In the genomic region with DNA sequence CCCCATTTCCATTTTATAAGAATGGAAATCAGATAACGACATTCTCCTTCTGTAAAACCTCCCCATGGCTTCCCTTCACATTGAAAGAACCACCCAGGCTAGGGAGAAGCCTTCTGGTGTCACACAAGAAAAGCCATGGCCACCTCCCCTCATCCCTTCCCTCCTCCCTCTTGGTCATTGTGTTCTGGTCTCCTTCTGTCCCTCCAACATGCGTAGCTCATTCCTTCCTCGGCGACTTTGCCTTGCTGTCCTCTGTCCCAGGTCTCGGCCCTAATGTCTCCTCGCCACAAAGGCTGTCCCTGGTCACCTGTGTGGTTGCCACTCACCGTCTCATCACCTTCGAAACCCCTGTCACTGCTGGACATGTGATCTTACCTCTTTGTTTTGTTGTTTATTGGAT, we compare ENCODE assay signal across 19 cellular contexts.
"Had no signal": no experiment of that assay in that cellular context is flagged by ENCODE, and none has a peak within 500 bp of the region (broad histone marks: within the 10 kb centered on the region; RNA-seq: fewer than 3 reads in every experiment).

No MANE protein-coding gene starts in this region.

- H3K27ac ChIP-seq: colonic mucosa, epithelial cell of prostate, gastroesophageal sphincter, upper lobe of right lung had no signal

- H3K36me3 Mint-ChIP-seq: activated CD4-positive, alpha-beta memory T cell treated with anti-CD3 and anti-CD28 coated beads for 36 hours had no signal

- H3K4me3 ChIP-seq: colonic mucosa, gastroesophageal sphincter, upper lobe of right lung had no signal

- H3K27me3 Mint-ChIP-seq: activated CD4-positive, alpha-beta memory T cell treated with anti-CD3 and anti-CD28 coated beads for 36 hours had no signal

- DNase-seq: activated CD4-positive, alpha-beta memory T cell treated with anti-CD3 and anti-CD28 coated beads for 36 hours; activated CD4-positive, alpha-beta T cell treated with anti-CD3 and anti-CD28 coated beads for 48 hours; activated CD4-positive, CD25-positive, alpha-beta regulatory T cell; activated naive CD4-positive, alpha-beta T cell treated with Interleukin-2 at 50 U/mL for 16 hours; activated T-cell treated with anti-CD3 and anti-CD28 coated beads, Interleukin-2, amount 50 U/mL, for 48 hours; amygdala; colonic mucosa; head of caudate nucleus; hypothalamus; left ventricle myocardium superior; mammary epithelial cell; midbrain; stimulated activated CD4-positive, alpha-beta T cell treated with anti-CD3 and anti-CD28 coated beads, Interleukin-2, amount 100 ng/mL, for 48 hours; stimulated activated naive CD8-positive, alpha-beta T cell treated with anti-CD3 and anti-CD28 coated beads, Interleukin-15, Interleukin-2, amounts not matched to agents 100 U/mL and 50 U/mL, for 24 hours; T-helper 9 cell; upper lobe of right lung had no signal

- ATAC-seq: gastroesophageal sphincter; left ventricle myocardium superior; stimulated activated naive CD8-positive, alpha-beta T cell treated with anti-CD3 and anti-CD28 coated beads, Interleukin-15, Interleukin-2, amounts not matched to agents 100 U/mL and 50 U/mL, for 24 hours had no signal

- H3K9me3 ChIP-seq: colonic mucosa, gastroesophageal sphincter, upper lobe of right lung had no signal

- H3K9me3 Mint-ChIP-seq: activated CD4-positive, alpha-beta memory T cell treated with anti-CD3 and anti-CD28 coated beads for 36 hours; nephron had no signal

- H3K36me3 ChIP-seq: colonic mucosa, gastroesophageal sphincter, upper lobe of right lung had no signal

- H3K27me3 ChIP-seq: colonic mucosa, gastroesophageal sphincter, upper lobe of right lung had no signal

- H3K27ac Mint-ChIP-seq: activated CD4-positive, alpha-beta memory T cell treated with anti-CD3 and anti-CD28 coated beads for 36 hours had no signal

- H3K4me3 Mint-ChIP-seq: activated CD4-positive, alpha-beta memory T cell treated with anti-CD3 and anti-CD28 coated beads for 36 hours; nephron had no signal
